In the genomic region with DNA sequence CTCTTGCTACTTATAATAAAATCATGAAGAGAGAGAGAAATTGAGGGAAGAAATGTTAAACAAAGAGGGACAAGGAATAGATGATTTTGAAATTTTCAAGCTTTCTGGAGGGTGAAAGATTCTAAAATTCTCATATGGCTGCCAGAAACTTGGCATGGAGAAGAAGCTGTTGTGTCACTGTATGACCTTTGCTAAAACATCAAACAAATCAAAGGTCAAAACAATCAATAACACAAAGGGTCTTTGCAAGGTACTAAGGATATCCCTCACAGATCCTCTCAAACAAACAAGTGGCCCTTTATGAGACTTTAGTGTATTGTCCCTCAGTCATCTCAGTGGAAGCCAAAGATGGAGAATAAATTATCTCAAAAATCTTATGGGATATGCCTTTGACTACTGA, we compare ENCODE assay signal across 38 cellular contexts.
"Had no signal": no experiment of that assay in that cellular context is flagged by ENCODE, and none has a peak within 500 bp of the region (broad histone marks: within the 10 kb centered on the region; RNA-seq: fewer than 3 reads in every experiment).

No MANE protein-coding gene starts in this region.

- H3K36me3 Mint-ChIP-seq: activated CD4-positive, alpha-beta memory T cell treated with anti-CD3 and anti-CD28 coated beads for 36 hours; activated CD8-positive, alpha-beta memory T cell treated with anti-CD3 and anti-CD28 coated beads, Interleukin-2, amount 10 ng/mL, durations not matched to agents 7 days and 5 days; activated naive CD4-positive, alpha-beta T cell treated with anti-CD3 and anti-CD28 coated beads, Interleukin-2, amount 10 ng/mL, durations not matched to agents 7 days and 5 days; activated naive CD4-positive, alpha-beta T cell treated with anti-CD3 and anti-CD28 coated beads, Interleukin-2, amount 50 U/mL, for 24 hours; activated naive CD8-positive, alpha-beta T cell; activated naive CD8-positive, alpha-beta T cell treated with anti-CD3 and anti-CD28 coated beads, Interleukin-2, amount 10 ng/mL, durations not matched to agents 7 days and 5 days; brain had no signal

- H3K9me3 Mint-ChIP-seq: activated CD4-positive, alpha-beta T cell treated with anti-CD3 and anti-CD28 coated beads, Interleukin-2, amount 10 ng/mL, durations not matched to agents 24 days and 14 days; activated naive CD4-positive, alpha-beta T cell treated with anti-CD3 and anti-CD28 coated beads, Interleukin-2, amount 50 U/mL, for 24 hours; T-helper 1 cell treated with Interleukin-12 subunit alpha and Interleukin-12 subunit beta and Interleukin-4 antibody, amounts not matched to agents 30 μg/mL and 1 μg/mL, for 36 hours had no signal

- ATAC-seq: activated CD8-positive, alpha-beta memory T cell treated with anti-CD3 and anti-CD28 coated beads, Interleukin-2, amount 10 ng/mL, durations not matched to agents 7 days and 5 days; activated CD8-positive, alpha-beta T cell treated with anti-CD3 and anti-CD28 coated beads for 36 hours; activated naive CD8-positive, alpha-beta T cell treated with anti-CD3 and anti-CD28 coated beads, Interleukin-2, amount 50 U/mL, for 24 hours had no signal

- H3K27ac Mint-ChIP-seq: activated B cell treated with CpG ODN at 0.5 μM for 24 hours; activated CD4-positive, alpha-beta memory T cell treated with anti-CD3 and anti-CD28 coated beads for 36 hours; activated CD4-positive, alpha-beta T cell treated with anti-CD3 and anti-CD28 coated beads, Interleukin-2, amount 10 ng/mL, durations not matched to agents 24 days and 14 days; activated CD8-positive, alpha-beta memory T cell treated with anti-CD3 and anti-CD28 coated beads, Interleukin-2, amount 10 ng/mL, durations not matched to agents 7 days and 5 days; activated CD8-positive, alpha-beta T cell treated with anti-CD3 and anti-CD28 coated beads for 36 hours; activated naive CD4-positive, alpha-beta T cell treated with anti-CD3 and anti-CD28 coated beads, Interleukin-2, amount 10 ng/mL, durations not matched to agents 7 days and 5 days; activated naive CD4-positive, alpha-beta T cell treated with anti-CD3 and anti-CD28 coated beads, Interleukin-2, amount 50 U/mL, for 24 hours; activated naive CD8-positive, alpha-beta T cell; activated naive CD8-positive, alpha-beta T cell treated with anti-CD3 and anti-CD28 coated beads, Interleukin-2, amount 10 ng/mL, durations not matched to agents 7 days and 5 days; activated naive CD8-positive, alpha-beta T cell treated with anti-CD3 and anti-CD28 coated beads, Interleukin-2, amount 50 U/mL, for 24 hours; activated T-cell treated with anti-CD3 and anti-CD28 coated beads, Interleukin-2, amount 50 U/mL, for 24 hours; activated T-helper 2 cell treated with anti-CD3 and anti-CD28 coated beads, Interferon-gamma antibody, Interleukin-2, Interleukin-4, amounts not matched to agents 10 μg/mL and 5 μg/mL and 100 μg/mL, durations not matched to agents 14 hours and 24 hours and 36 hours; brain; T-helper 1 cell treated with Interleukin-12 subunit alpha and Interleukin-12 subunit beta and Interleukin-4 antibody, amounts not matched to agents 30 μg/mL and 1 μg/mL, for 36 hours; T-helper 2 cell treated with Interferon-gamma antibody and Interleukin-4, amounts not matched to agents 5 μg/mL and 100 μg/mL, for 36 hours had no signal

- H3K36me3 ChIP-seq: ascending aorta, cardiac muscle cell had no signal

- H3K27me3 ChIP-seq: ascending aorta, cardiac muscle cell had no signal

- DNase-seq: activated B cell treated with CpG ODN at 0.5 μM for 24 hours; activated CD4-positive, alpha-beta memory T cell treated with anti-CD3 and anti-CD28 coated beads for 36 hours; activated CD4-positive, alpha-beta T cell treated with anti-CD3 and anti-CD28 coated beads for 4 hours; activated CD4-positive, alpha-beta T cell treated with anti-CD3 and anti-CD28 coated beads, Interleukin-2, amount 10 ng/mL, durations not matched to agents 24 days and 14 days; activated CD4-positive, alpha-beta T cell treated with anti-CD3 and anti-CD28 coated beads, Interleukin-2, amount 50 U/mL, for 1 hour; activated CD4-positive, alpha-beta T cell treated with anti-CD3 and anti-CD28 coated beads, Interleukin-2, amount 50 U/mL, for 4 hours; activated CD4-positive, CD25-positive, alpha-beta regulatory T cell treated with anti-CD3 and anti-CD28 coated beads, Interleukin-2, amount 50 U/mL, for 72 hours; activated CD8-positive, alpha-beta memory T cell treated with anti-CD3 and anti-CD28 coated beads for 24 hours; activated CD8-positive, alpha-beta memory T cell treated with anti-CD3 and anti-CD28 coated beads, Interleukin-2, amount 10 ng/mL, durations not matched to agents 7 days and 5 days; activated CD8-positive, alpha-beta memory T cell treated with anti-CD3 and anti-CD28 coated beads, Interleukin-2, amount 50 U/mL, for 48 hours; activated CD8-positive, alpha-beta T cell treated with anti-CD3 and anti-CD28 coated beads for 36 hours; activated effector memory CD4-positive, alpha-beta T cell treated with Interleukin-2 at 50 U/mL for 16 hours; activated gamma-delta T cell; activated naive CD4-positive, alpha-beta T cell treated with anti-CD3 and anti-CD28 coated beads, Interleukin-2, amount 10 ng/mL, durations not matched to agents 7 days and 5 days; activated naive CD4-positive, alpha-beta T cell treated with Interleukin-2 at 50 U/mL for 16 hours; activated naive CD8-positive, alpha-beta T cell treated with anti-CD3 and anti-CD28 coated beads, Interleukin-2, amount 10 ng/mL, durations not matched to agents 7 days and 5 days; activated naive CD8-positive, alpha-beta T cell treated with anti-CD3 and anti-CD28 coated beads, Interleukin-2, amount 50 U/mL, for 24 hours; activated T-cell treated with anti-CD3 and anti-CD28 coated beads, Interleukin-2, amount 50 U/mL, for 24 hours; activated T-cell treated with anti-CD3 and anti-CD28 coated beads, Interleukin-2, amount 50 U/mL, for 48 hours; amygdala; anterior cingulate cortex; caudate nucleus; cerebellar nuclear complex; T-helper 1 cell; T-helper 2 cell; T-helper 9 cell had no signal

- FAIRE-seq: bronchial epithelial cell, TTC549 had no signal

- H3K4me3 Mint-ChIP-seq: activated B cell treated with CpG ODN at 0.5 μM for 24 hours; activated CD4-positive, alpha-beta memory T cell treated with anti-CD3 and anti-CD28 coated beads for 36 hours; activated CD4-positive, alpha-beta T cell treated with anti-CD3 and anti-CD28 coated beads, Interleukin-2, amount 10 ng/mL, durations not matched to agents 24 days and 14 days; activated CD8-positive, alpha-beta memory T cell treated with anti-CD3 and anti-CD28 coated beads, Interleukin-2, amount 10 ng/mL, durations not matched to agents 7 days and 5 days; activated CD8-positive, alpha-beta T cell treated with anti-CD3 and anti-CD28 coated beads for 36 hours; activated naive CD4-positive, alpha-beta T cell treated with anti-CD3 and anti-CD28 coated beads, Interleukin-2, amount 10 ng/mL, durations not matched to agents 7 days and 5 days; activated naive CD4-positive, alpha-beta T cell treated with anti-CD3 and anti-CD28 coated beads, Interleukin-2, amount 50 U/mL, for 24 hours; activated naive CD8-positive, alpha-beta T cell; activated naive CD8-positive, alpha-beta T cell treated with anti-CD3 and anti-CD28 coated beads, Interleukin-2, amount 10 ng/mL, durations not matched to agents 7 days and 5 days; activated naive CD8-positive, alpha-beta T cell treated with anti-CD3 and anti-CD28 coated beads, Interleukin-2, amount 50 U/mL, for 24 hours; activated T-cell treated with anti-CD3 and anti-CD28 coated beads, Interleukin-2, amount 50 U/mL, for 24 hours; brain; central memory CD8-positive, alpha-beta T cell; T-helper 1 cell treated with Interleukin-12 subunit alpha and Interleukin-12 subunit beta and Interleukin-4 antibody, amounts not matched to agents 30 μg/mL and 1 μg/mL, for 36 hours; T-helper 2 cell treated with Interferon-gamma antibody and Interleukin-4, amounts not matched to agents 5 μg/mL and 100 μg/mL, for 36 hours had no signal

- H3K27me3 Mint-ChIP-seq: activated B cell treated with CpG ODN at 0.5 μM for 24 hours; activated CD4-positive, alpha-beta memory T cell treated with anti-CD3 and anti-CD28 coated beads for 36 hours; activated CD4-positive, alpha-beta T cell treated with anti-CD3 and anti-CD28 coated beads, Interleukin-2, amount 10 ng/mL, durations not matched to agents 24 days and 14 days; activated CD8-positive, alpha-beta memory T cell treated with anti-CD3 and anti-CD28 coated beads, Interleukin-2, amount 10 ng/mL, durations not matched to agents 7 days and 5 days; activated CD8-positive, alpha-beta T cell treated with anti-CD3 and anti-CD28 coated beads for 36 hours; activated naive CD4-positive, alpha-beta T cell treated with anti-CD3 and anti-CD28 coated beads, Interleukin-2, amount 10 ng/mL, durations not matched to agents 7 days and 5 days; activated naive CD4-positive, alpha-beta T cell treated with anti-CD3 and anti-CD28 coated beads, Interleukin-2, amount 50 U/mL, for 24 hours; activated naive CD8-positive, alpha-beta T cell; activated naive CD8-positive, alpha-beta T cell treated with anti-CD3 and anti-CD28 coated beads, Interleukin-2, amount 10 ng/mL, durations not matched to agents 7 days and 5 days; activated naive CD8-positive, alpha-beta T cell treated with anti-CD3 and anti-CD28 coated beads, Interleukin-2, amount 50 U/mL, for 24 hours; activated T-cell treated with anti-CD3 and anti-CD28 coated beads, Interleukin-2, amount 50 U/mL, for 24 hours; brain; central memory CD8-positive, alpha-beta T cell had no signal

- H3K4me1 Mint-ChIP-seq: activated B cell treated with CpG ODN at 0.5 μM for 24 hours; activated CD4-positive, alpha-beta T cell treated with anti-CD3 and anti-CD28 coated beads, Interleukin-2, amount 10 ng/mL, durations not matched to agents 24 days and 14 days; activated CD8-positive, alpha-beta memory T cell treated with anti-CD3 and anti-CD28 coated beads, Interleukin-2, amount 10 ng/mL, durations not matched to agents 7 days and 5 days; activated naive CD4-positive, alpha-beta T cell treated with anti-CD3 and anti-CD28 coated beads, Interleukin-2, amount 10 ng/mL, durations not matched to agents 7 days and 5 days; activated naive CD4-positive, alpha-beta T cell treated with anti-CD3 and anti-CD28 coated beads, Interleukin-2, amount 50 U/mL, for 24 hours; activated naive CD8-positive, alpha-beta T cell treated with anti-CD3 and anti-CD28 coated beads, Interleukin-2, amount 10 ng/mL, durations not matched to agents 7 days and 5 days; activated naive CD8-positive, alpha-beta T cell treated with anti-CD3 and anti-CD28 coated beads, Interleukin-2, amount 50 U/mL, for 24 hours; brain; central memory CD8-positive, alpha-beta T cell had no signal

- H3K4me3 ChIP-seq: ascending aorta, cardiac muscle cell had no signal

- H3K4me1 ChIP-seq: ascending aorta had no signal

- H3K27ac ChIP-seq: ascending aorta, cardiac muscle cell, VCaP had no signal

- H3K9me3 ChIP-seq: ascending aorta had no signal
